9 cellular contexts compared by ENCODE assay signal in genomic region chr17:77332034-77332971, GRCh38.
DNase-seq lines count a peak whose midpoint lies in the region; ATAC-seq lines count a peak whose summit lies in the region.
"Had no signal": no experiment of that assay in that cellular context is flagged by ENCODE, and none has a peak within 500 bp of the region (broad histone marks: within the 10 kb centered on the region; RNA-seq: fewer than 3 reads in every experiment).

No MANE protein-coding gene starts in this region.

- H3K9me3 Mint-ChIP-seq in activated CD4-positive, alpha-beta memory T cell treated with anti-CD3 and anti-CD28 coated beads for 36 hours: peaks cover 13% of the 10 kb centered on the region

- peaks cover 2% of the 10 kb centered on the region for H3K36me3 Mint-ChIP-seq in activated CD4-positive, alpha-beta memory T cell treated with anti-CD3 and anti-CD28 coated beads for 36 hours

- H3K27me3 ChIP-seq in thymus (ENCODE audit: control insufficient read depth, insufficient read depth): no peaks in the 10 kb centered on the region

- DNase-seq in activated T-cell treated with anti-CD3 and anti-CD28 coated beads for 24 hours (ENCODE audit: low read depth) (peak; percentile 15), activated T-cell treated with anti-CD3 and anti-CD28 coated beads for 4 hours (no peak), glomerular visceral epithelial cell (ENCODE audit: extremely low spot score) (peak; percentile 30), hepatic stellate cell (ENCODE audit: low spot score) (no peak)
- peak; percentile 51 for DNase-seq in activated CD4-positive, alpha-beta memory T cell treated with anti-CD3 and anti-CD28 coated beads for 36 hours

- H3K27ac ChIP-seq in thymus (ENCODE audit: low read depth): peak overlapping the region; percentile 89
- H3K27ac ChIP-seq: C4-2B had no signal

- 12% methylated on average over 13 of the region's 13 CpGs for WGBS in thymus

- peaks cover 1% of the 10 kb centered on the region for H3K9me3 ChIP-seq in thymus (ENCODE audit: control insufficient read depth)

- no peaks in the 10 kb centered on the region for H3K27me3 Mint-ChIP-seq in activated CD4-positive, alpha-beta memory T cell treated with anti-CD3 and anti-CD28 coated beads for 36 hours

- H3K4me1 ChIP-seq in thymus (ENCODE audit: control insufficient read depth, insufficient read depth, low read length): peaks cover 35% of the 10 kb centered on the region

- H3K27ac Mint-ChIP-seq in activated CD4-positive, alpha-beta memory T cell treated with anti-CD3 and anti-CD28 coated beads for 36 hours: peak overlapping the region; percentile 89

- POLR2A ChIA-PET in activated CD4-positive, alpha-beta memory T cell treated with anti-CD3 and anti-CD28 coated beads for 36 hours (lab: Charles Lee): interaction anchor here (0.7 to 1.5 kb wide), 11 partner anchors 9 to 163 kb away, joined by 3 to 5 read pairs (median 3); no protein-coding TSS in a partner anchor

- no peaks in the 10 kb centered on the region for H3K36me3 ChIP-seq in thymus (ENCODE audit: control insufficient read depth, insufficient read depth)

- intact Hi-C loops in activated CD4-positive, alpha-beta memory T cell treated with anti-CD3 and anti-CD28 coated beads for 36 hours (cut with micrococcal nuclease): loop anchor here (2.0 to 10.0 kb wide), 4 partner anchors 40 to 502 kb away; no protein-coding TSS in a partner anchor

- H3K4me3 Mint-ChIP-seq in activated CD4-positive, alpha-beta memory T cell treated with anti-CD3 and anti-CD28 coated beads for 36 hours: peak overlapping the region; percentile 64

- peak overlapping the region; percentile 47 for H3K4me3 ChIP-seq in thymus (ENCODE audit: low read length)

- CTCF ChIA-PET in activated CD4-positive, alpha-beta memory T cell treated with anti-CD3 and anti-CD28 coated beads for 36 hours (lab: Charles Lee): interaction anchor here (0.6 to 5.3 kb wide), 27 partner anchors 9 to 171 kb away, joined by 3 to 65 read pairs (median 7); no protein-coding TSS in a partner anchor

- ATAC-seq in HG02884 (IDR thresholded peaks at IDR 0.05; ENCODE audit: unreplicated experiment) (no peak), HG02571 (IDR thresholded peaks at IDR 0.05; ENCODE audit: unreplicated experiment) (no peak)

- peaks cover 37% of the 10 kb centered on the region for H3K4me1 Mint-ChIP-seq in activated CD4-positive, alpha-beta memory T cell treated with anti-CD3 and anti-CD28 coated beads for 36 hours (ENCODE audit: low read depth)

Comparison
In these comparisons a context has a peak if more than half of its experiments do, and no peak if none do; other contexts are left out.
1. DNase-seq: peak in activated T-cell treated with anti-CD3 and anti-CD28 coated beads for 24 hours (single experiment), activated CD4-positive, alpha-beta memory T cell treated with anti-CD3 and anti-CD28 coated beads for 36 hours (single experiment) and glomerular visceral epithelial cell (single experiment); none in activated T-cell treated with anti-CD3 and anti-CD28 coated beads for 4 hours (single experiment) and hepatic stellate cell (single experiment).